8 cellular contexts compared by ENCODE assay signal in the genomic region with DNA sequence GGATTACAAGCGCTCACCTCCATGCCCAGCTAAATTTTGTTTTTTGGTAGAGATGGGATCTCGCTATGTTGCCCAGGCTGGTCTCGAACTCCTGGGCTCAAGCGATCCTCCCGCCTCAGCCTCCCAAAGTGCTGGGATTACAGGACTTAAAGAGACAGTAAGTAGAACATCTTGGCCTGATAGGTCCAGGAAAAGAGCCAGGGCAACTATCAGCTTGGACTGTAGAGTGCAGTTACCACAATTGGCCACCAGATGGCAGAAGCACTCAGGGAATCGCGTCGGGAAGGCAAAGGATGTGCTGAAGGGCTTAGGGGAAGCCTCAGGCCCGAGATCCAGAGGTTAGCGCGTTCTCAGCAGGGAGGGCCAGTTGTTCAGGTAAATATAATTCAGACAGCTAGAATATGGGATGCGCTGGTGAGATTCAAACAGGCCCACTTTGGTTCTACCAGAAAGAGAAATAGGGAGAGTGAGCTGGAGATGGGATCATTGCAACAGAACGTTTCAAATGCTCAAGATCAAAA. TPM values are rescaled to one million over a fixed set of nuclear protein-coding genes. Genes with fewer than 3 reads are reported as not detected.
DNase-seq lines count a peak whose midpoint lies in the region; ATAC-seq and TF ChIP-seq lines count a peak whose summit lies in the region.

No MANE protein-coding gene starts in this region.

- TF ChIP-seq POLR2A in lower leg skin (IDR thresholded peaks at IDR 0.05), result no peak

- ATAC-seq in GM18520 (IDR thresholded peaks at IDR 0.05; ENCODE audit: unreplicated experiment) (peak; percentile 34), HG03066 (IDR thresholded peaks at IDR 0.05; ENCODE audit: low read depth, unreplicated experiment) (peak; percentile 62)

- H3K4me3 Mint-ChIP-seq in activated CD4-positive, alpha-beta T cell treated with anti-CD3 and anti-CD28 coated beads, Interleukin-2, amount 10 ng/mL, durations not matched to agents 24 days and 14 days, result no peak overlapping the region

- TF ChIP-seq CTCF in AG09309 (IDR thresholded peaks at IDR 0.05; ENCODE audit: control insufficient read depth, insufficient read depth, low read depth, low read length, missing control alignments) (peak; percentile 95), lower leg skin (IDR thresholded peaks at IDR 0.05) (peak in 1 of 3 donors; percentile 72)

- H3K27me3 Mint-ChIP-seq in activated CD4-positive, alpha-beta T cell treated with anti-CD3 and anti-CD28 coated beads, Interleukin-2, amount 10 ng/mL, durations not matched to agents 24 days and 14 days, result peaks cover 22% of the 10 kb centered on the region

- peaks cover 4% of the 10 kb centered on the region for H3K4me1 Mint-ChIP-seq in activated CD4-positive, alpha-beta T cell treated with anti-CD3 and anti-CD28 coated beads, Interleukin-2, amount 10 ng/mL, durations not matched to agents 24 days and 14 days

- no peak overlapping the region for H3K27ac Mint-ChIP-seq in activated CD4-positive, alpha-beta T cell treated with anti-CD3 and anti-CD28 coated beads, Interleukin-2, amount 10 ng/mL, durations not matched to agents 24 days and 14 days

- no peaks in the 10 kb centered on the region for H3K9me3 Mint-ChIP-seq in activated CD4-positive, alpha-beta T cell treated with anti-CD3 and anti-CD28 coated beads, Interleukin-2, amount 10 ng/mL, durations not matched to agents 24 days and 14 days

- H3K36me3 Mint-ChIP-seq in activated CD4-positive, alpha-beta T cell treated with anti-CD3 and anti-CD28 coated beads, Interleukin-2, amount 10 ng/mL, durations not matched to agents 24 days and 14 days (ENCODE audit: low read depth), result no peaks in the 10 kb centered on the region

- intact Hi-C loops in activated CD4-positive, alpha-beta T cell treated with anti-CD3 and anti-CD28 coated beads, Interleukin-2, amount 10 ng/mL, durations not matched to agents 24 days and 14 days (cut with micrococcal nuclease), result loop anchor here (1.0 to 5.0 kb wide), 2 partner anchors 233 to 1043 kb away; no protein-coding TSS in a partner anchor
- intact Hi-C loops in lower leg skin (cut with DNase I; ENCODE audit: low total_unique reads), result loop anchor here (5.0 kb wide), 1 partner anchor 233 kb away; no protein-coding TSS in a partner anchor

- DNase-seq in AG09309 (ENCODE audit: low read depth) (peak; percentile 34), NCI-H345 (lab: John Stamatoyannopoulos, UW) (peak; percentile 62), dermis blood vessel endothelial cell (peak; percentile 85), lower leg skin (ENCODE audit: low spot score in 2 of 2) (peak; percentile 80 to 94)
- DNase-seq in activated CD4-positive, alpha-beta T cell treated with anti-CD3 and anti-CD28 coated beads, Interleukin-2, amount 10 ng/mL, durations not matched to agents 24 days and 14 days, result peak; percentile 89
- DNase-seq in stimulated activated CD8-positive, alpha-beta memory T cell treated with anti-CD3 and anti-CD28 coated beads, Interleukin-12 subunit alpha, Interleukin-12 subunit beta, amount 100 ng/mL, for 1 hour (ENCODE audit: low read depth), result peak; percentile 47

- H3K4me3 ChIP-seq in AG09309 (ENCODE audit: control insufficient read depth, low read depth, low read length), result no peak overlapping the region
- H3K4me3 ChIP-seq in lower leg skin (ENCODE audit: low read depth, poor library complexity, severe bottlenecking), result no peak overlapping the region

- 15 to 18% methylated on average over 13 of the region's 13 CpGs for WGBS in lower leg skin, 2 donors

RNA-seq across cellular contexts. Expression of a gene that starts 21.5 kb away (rescaled TPM):
- total RNA-seq in activated CD4-positive, alpha-beta T cell treated with anti-CD3 and anti-CD28 coated beads, Interleukin-2, amount 10 ng/mL, durations not matched to agents 24 days and 14 days, result not detected in 2 replicates
- total RNA-seq in dermis blood vessel endothelial cell (not detected in 2 replicates), lower leg skin (not detected)

Comparison
In these comparisons a context has a peak if more than half of its experiments do, and no peak if none do; other contexts are left out.
1. DNase-seq: peak in every context shown above with its lines; median percentile 89 in activated CD4-positive, alpha-beta T cell treated with anti-CD3 and anti-CD28 coated beads, Interleukin-2, amount 10 ng/mL, durations not matched to agents 24 days and 14 days; 87 in lower leg skin; 85 in dermis blood vessel endothelial cell; 62 in NCI-H345; 47 in stimulated activated CD8-positive, alpha-beta memory T cell treated with anti-CD3 and anti-CD28 coated beads, Interleukin-12 subunit alpha, Interleukin-12 subunit beta, amount 100 ng/mL, for 1 hour; 34 in AG09309.